Comparison of ENCODE assay signal across 29 cellular contexts in the genomic region with DNA sequence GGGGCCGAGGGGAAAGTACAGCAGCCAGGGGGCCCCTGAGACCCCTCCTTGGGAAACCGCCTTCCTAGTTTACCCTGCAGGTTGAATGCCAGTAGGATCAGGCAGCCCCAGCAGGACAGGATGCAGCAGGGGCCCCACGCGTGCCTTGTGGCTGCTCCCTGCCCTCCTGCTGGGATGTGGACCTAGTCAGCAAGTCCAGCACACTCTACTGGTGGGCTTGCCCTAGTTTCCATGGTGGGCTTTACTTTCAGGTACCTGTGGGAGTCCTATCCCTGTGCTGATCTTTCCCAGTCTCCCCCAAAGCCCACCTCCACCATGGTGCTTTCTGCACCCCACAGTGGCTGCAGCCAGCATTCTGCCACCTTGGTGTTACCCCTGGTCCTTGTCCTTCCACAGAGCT. TPM values are rescaled to one million over a fixed set of nuclear protein-coding genes. Genes with fewer than 3 reads are reported as not detected.
"Had no signal": no experiment of that assay in that cellular context is flagged by ENCODE, and none has a peak within 500 bp of the region (broad histone marks: within the 10 kb centered on the region; RNA-seq: fewer than 3 reads in every experiment).

No MANE protein-coding gene starts in this region.

- H3K4me2 ChIP-seq: neural progenitor cell, SK-N-SH had no signal

- H3K4me3 ChIP-seq: esophagus muscularis mucosa, neural progenitor cell, thyroid gland had no signal

- H3K4me1 ChIP-seq: neural progenitor cell, thyroid gland had no signal

- H3K9me3 ChIP-seq: esophagus muscularis mucosa, SK-N-SH, thyroid gland had no signal

- H3K4me1 Mint-ChIP-seq: central memory CD8-positive, alpha-beta T cell; neural progenitor cell had no signal

- H3K4me3 Mint-ChIP-seq: activated naive CD8-positive, alpha-beta T cell; activated T-cell treated with anti-CD3 and anti-CD28 coated beads, Interleukin-2, amount 50 U/mL, for 72 hours; central memory CD8-positive, alpha-beta T cell; naive thymus-derived CD4-positive, alpha-beta T cell; neural progenitor cell had no signal

- ATAC-seq: activated T-cell treated with anti-CD3 and anti-CD28 coated beads, Interleukin-2, amount 50 U/mL, for 72 hours; effector memory CD8-positive, alpha-beta T cell; naive thymus-derived CD4-positive, alpha-beta T cell had no signal

- H3K27ac ChIP-seq: esophagus muscularis mucosa, neural progenitor cell, thyroid gland, VCaP had no signal

- H3K9me3 Mint-ChIP-seq: activated T-cell treated with anti-CD3 and anti-CD28 coated beads, Interleukin-2, amount 50 U/mL, for 72 hours; central memory CD8-positive, alpha-beta T cell; effector memory CD8-positive, alpha-beta T cell; naive thymus-derived CD4-positive, alpha-beta T cell; neural progenitor cell had no signal

- H3K27me3 ChIP-seq: esophagus muscularis mucosa, neural progenitor cell, thyroid gland had no signal

- DNase-seq: activated CD4-positive, alpha-beta T cell treated with anti-CD3 and anti-CD28 coated beads, Interleukin-2, amount 50 U/mL, for 1 hour; activated CD4-positive, CD25-positive, alpha-beta regulatory T cell treated with anti-CD3 and anti-CD28 coated beads, Interleukin-2, amount 50 U/mL, for 72 hours; activated CD8-positive, alpha-beta memory T cell treated with anti-CD3 and anti-CD28 coated beads, Interleukin-2, amount 50 U/mL, for 48 hours; activated effector memory CD4-positive, alpha-beta T cell treated with anti-CD3 and anti-CD28 coated beads, Interleukin-2, amount 50 U/mL, for 16 hours; activated T-cell treated with anti-CD3 and anti-CD28 coated beads, Interleukin-2, amount 50 U/mL, for 72 hours; effector memory CD8-positive, alpha-beta T cell; glutamatergic neuron; hypothalamus; naive thymus-derived CD4-positive, alpha-beta T cell; SK-N-SH; stimulated activated CD4-positive, alpha-beta T cell treated with anti-CD3 and anti-CD28 coated beads, Interleukin-2, amount 100 ng/mL, for 48 hours; stimulated activated CD8-positive, alpha-beta memory T cell treated with anti-CD3 and anti-CD28 coated beads, Interleukin-4, amount 100 ng/mL, for 48 hours; stimulated activated naive CD4-positive, alpha-beta T cell treated with Interleukin-2 at 50 U/mL for 16 hours; substantia nigra; thyroid gland had no signal

- H3K27ac Mint-ChIP-seq: activated naive CD8-positive, alpha-beta T cell; activated T-cell treated with anti-CD3 and anti-CD28 coated beads, Interleukin-2, amount 50 U/mL, for 72 hours; naive thymus-derived CD4-positive, alpha-beta T cell; neural progenitor cell had no signal

- H3K9me2 ChIP-seq: SK-N-SH had no signal

- H2AFZ ChIP-seq: neural progenitor cell had no signal

- H3K27me3 Mint-ChIP-seq: activated naive CD8-positive, alpha-beta T cell; central memory CD8-positive, alpha-beta T cell; effector memory CD8-positive, alpha-beta T cell; naive thymus-derived CD4-positive, alpha-beta T cell had no signal

- H3K36me3 ChIP-seq: neural progenitor cell had no signal

RNA-seq across cellular contexts. Expression of a gene that starts 22.2 kb away (rescaled TPM):
- total RNA-seq: astrocyte; dermis microvascular lymphatic vessel endothelial cell; frontal cortex; mesenteric fat pad; omental fat pad; posterior vena cava; renal cortical epithelial cell; T-helper 2 cell treated with Interferon-gamma antibody and Interleukin-4, amounts not matched to agents 100 ng/mL and 5 ng/mL, for 36 hours; thyroid gland; ureter had no signal
- polyA plus RNA-seq: naive thymus-derived CD4-positive, alpha-beta T cell; SK-N-SH had no signal

RNA-seq across cellular contexts. Expression of a gene that starts 33.9 kb away (rescaled TPM):
- total RNA-seq: astrocyte, thyroid gland had no signal

RNA-seq across cellular contexts. Expression of a gene that starts 54.2 kb away (rescaled TPM):
- total RNA-seq: esophagus muscularis mucosa, mesenteric fat pad, posterior vena cava had no signal
